Comparison of ENCODE assay signal across 1 cellular context in the genomic region with DNA sequence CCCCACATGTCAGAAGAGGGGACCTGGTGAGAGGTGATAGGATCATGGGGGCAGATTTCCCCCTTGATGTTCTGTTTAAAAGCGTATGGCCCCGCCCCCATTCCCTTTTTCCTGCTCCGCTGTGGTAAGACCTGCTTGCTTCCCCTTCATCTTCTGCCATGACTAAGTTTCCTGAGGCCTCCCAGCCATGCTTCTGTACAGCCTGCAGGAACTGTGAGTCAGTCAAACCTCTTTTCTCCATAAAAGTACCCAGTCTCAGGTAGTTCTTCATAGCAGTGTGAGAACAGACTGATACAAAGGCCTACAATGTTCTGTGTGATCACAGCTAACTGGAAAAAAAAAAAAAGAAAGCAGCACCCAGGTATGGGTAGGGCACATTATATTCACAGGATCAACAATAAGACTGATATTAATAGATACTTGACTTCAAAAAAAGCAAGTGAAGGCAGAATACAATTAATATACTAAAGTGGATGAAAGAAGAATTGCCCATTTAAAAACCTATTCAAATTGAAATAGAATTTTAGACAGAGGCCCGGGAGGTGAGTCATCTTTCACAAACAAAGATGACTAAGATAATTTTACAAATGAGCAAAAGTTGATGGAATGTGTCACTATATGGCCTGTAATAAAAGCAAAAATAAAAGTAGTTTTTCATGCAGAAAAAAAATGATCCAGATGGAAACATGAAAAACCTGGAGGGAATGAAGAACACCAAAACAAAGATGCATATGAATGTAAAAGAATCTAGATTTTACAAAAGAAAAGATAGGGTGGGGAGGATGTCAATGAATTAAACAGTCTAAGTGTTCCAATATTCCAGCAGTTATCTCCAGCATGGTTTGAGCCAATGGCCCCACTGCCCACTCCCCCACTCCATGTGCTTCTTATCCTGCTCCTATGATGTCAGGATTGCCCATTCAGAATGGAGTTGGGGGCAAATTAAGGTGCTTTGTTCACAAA.
TF ChIP-seq lines count a peak whose summit lies in the region.

No MANE protein-coding gene starts in this region.

TF ChIP-seq in IMR-90, 13 proteins besides CTCF, POLR2A, EP300 and RAD21:
- TF ChIP-seq FOS (IDR thresholded peaks at IDR 0.05; ENCODE audit: low read depth, low read length) = peak; percentile 43
- no peak for TF ChIP-seq SMC3 (IDR thresholded peaks at IDR 0.05; ENCODE audit: low read depth, low read length)
- no peak for TF ChIP-seq RFX5 (IDR thresholded peaks at IDR 0.05; ENCODE audit: low read depth, low read length)
